9 cellular contexts compared by ENCODE assay signal in genomic region chr11:74749127-74749964, GRCh38. TPM values are rescaled to one million over a fixed set of nuclear protein-coding genes. Genes with fewer than 3 reads are reported as not detected.
DNase-seq lines count a peak whose midpoint lies in the region; ATAC-seq and TF ChIP-seq lines count a peak whose summit lies in the region.
"Had no signal": no experiment of that assay in that cellular context is flagged by ENCODE, and none has a peak within 500 bp of the region (broad histone marks: within the 10 kb centered on the region; RNA-seq: fewer than 3 reads in every experiment).

No MANE protein-coding gene starts in this region.

- H3K4me3 ChIP-seq in SK-N-MC (peak overlapping the region; percentile 91), prostate gland (peak overlapping the region; percentile 86 to 96)

- no peaks in the 10 kb centered on the region for H3K9me3 ChIP-seq in SK-N-MC (ENCODE audit: low read depth, low read length)
- H3K9me3 ChIP-seq in prostate gland, result no peaks in the 10 kb centered on the region

- H3K27ac ChIP-seq in SK-N-MC, result peak overlapping the region; percentile 74; the same call in 1 of the 2 replicates
- H3K27ac ChIP-seq in prostate gland, result peak overlapping the region; percentile 92 to 94

- DNase-seq in DMS53 (lab: John Stamatoyannopoulos, UW), result peak; percentile 88
- DNase-seq in SK-N-MC (ENCODE audit: low read depth, low spot score), result no peak
- DNase-seq in activated naive CD8-positive, alpha-beta T cell treated with anti-CD3 and anti-CD28 coated beads for 36 hours, result peak; percentile 77
- DNase-seq in left cardiac atrium, result peak; percentile 62
- DNase-seq in prostate gland (ENCODE audit: low spot score), result peak; percentile 27
- no peak for DNase-seq in NCI-H2171 treated with DMSO at 0.1 percent for 48 hours (lab: John Stamatoyannopoulos, UW)

- peaks cover 9% of the 10 kb centered on the region; the same call in 1 of the 2 replicates for H3K36me3 ChIP-seq in SK-N-MC (ENCODE audit: insufficient read depth, low read length)
- no peaks in the 10 kb centered on the region for H3K36me3 ChIP-seq in prostate gland

- ATAC-seq in GM19455 (IDR thresholded peaks at IDR 0.05; ENCODE audit: unreplicated experiment) (peak; percentile 50), HG03558 (IDR thresholded peaks at IDR 0.05; ENCODE audit: extremely low read depth, unreplicated experiment) (peak; percentile 23), left cardiac atrium (peak; percentile 63 to 66)

- 0% methylated on average over 35 of the region's 63 CpGs for WGBS in prostate gland

- H3K4me1 Mint-ChIP-seq in activated naive CD8-positive, alpha-beta T cell treated with anti-CD3 and anti-CD28 coated beads for 36 hours, result peaks cover 42% of the 10 kb centered on the region

- peaks cover 12% of the 10 kb centered on the region for H3K36me3 Mint-ChIP-seq in activated naive CD8-positive, alpha-beta T cell treated with anti-CD3 and anti-CD28 coated beads for 36 hours

- no peaks in the 10 kb centered on the region for H3K27me3 ChIP-seq in prostate gland (replicated peaks; ENCODE audit: insufficient read depth)

- no peaks in the 10 kb centered on the region for H3K4me1 ChIP-seq in prostate gland (replicated peaks)

- intact Hi-C loops in left cardiac atrium (cut with DNase I), result no loop called here
- intact Hi-C loops in prostate gland (cut with DNase I), result no loop called here

- H3K4me3 Mint-ChIP-seq in activated naive CD8-positive, alpha-beta T cell treated with anti-CD3 and anti-CD28 coated beads for 36 hours, result peak overlapping the region; percentile 92

- peak overlapping the region; percentile 84 for H3K27ac Mint-ChIP-seq in activated naive CD8-positive, alpha-beta T cell treated with anti-CD3 and anti-CD28 coated beads for 36 hours

- H3K9ac ChIP-seq in SK-N-MC (ENCODE audit: insufficient read length), result peak overlapping the region; percentile 91

- no peak for TF ChIP-seq CTCF in prostate gland (IDR thresholded peaks at IDR 0.05)

- no peaks in the 10 kb centered on the region for H3K27me3 Mint-ChIP-seq in activated naive CD8-positive, alpha-beta T cell treated with anti-CD3 and anti-CD28 coated beads for 36 hours

- H3K9me3 Mint-ChIP-seq in activated naive CD8-positive, alpha-beta T cell treated with anti-CD3 and anti-CD28 coated beads for 36 hours, result no peaks in the 10 kb centered on the region

- no peak for TF ChIP-seq POLR2A in prostate gland (IDR thresholded peaks at IDR 0.05)

RNA-seq across cellular contexts. Expression of gene RNF169, which starts 0.7 kb away (rescaled TPM):
- total RNA-seq in activated naive CD8-positive, alpha-beta T cell treated with anti-CD3 and anti-CD28 coated beads for 36 hours, result 10 to 100 TPM; 12.4 to 13.3 TPM
- 10 to 100 TPM; 10.3 to 11.6 TPM for total RNA-seq in left cardiac atrium
- total RNA-seq in prostate gland, result 10 to 100 TPM; 19.7 to 21.2 TPM

RNA-seq across cellular contexts. Expression of gene CHRDL2, which starts 18.1 kb away (rescaled TPM):
- total RNA-seq in activated naive CD8-positive, alpha-beta T cell treated with anti-CD3 and anti-CD28 coated beads for 36 hours, result not detected
- total RNA-seq in left cardiac atrium, result 10 to 100 TPM in 1 of 2 donors, 1 to 10 TPM in 1; 6.1 to 25.4 TPM
- total RNA-seq in prostate gland, result 1 to 10 TPM in 1 of 2 donors, under 1 TPM in 1; 0.09 to 9.1 TPM
- total RNA-seq: pulmonary artery endothelial cell had no signal

Comparison
In these comparisons a context has a peak if more than half of its experiments do, and no peak if none do; other contexts are left out.
1. DNase-seq: peak in DMS53 (single experiment), activated naive CD8-positive, alpha-beta T cell treated with anti-CD3 and anti-CD28 coated beads for 36 hours (single experiment), left cardiac atrium (single experiment) and prostate gland (single experiment); none in SK-N-MC (single experiment) and NCI-H2171 treated with DMSO at 0.1 percent for 48 hours (single experiment).
2. Peak in every context shown above with its lines, with median percentiles within 50 percentile points of each other: ATAC-seq.